In genomic region chr7:138852469-138852868, GRCh38 we compare ENCODE assay signal across 40 cellular contexts. TPM values are rescaled to one million over a fixed set of nuclear protein-coding genes. Genes with fewer than 3 reads are reported as not detected.
"Had no signal": no experiment of that assay in that cellular context is flagged by ENCODE, and none has a peak within 500 bp of the region (broad histone marks: within the 10 kb centered on the region; RNA-seq: fewer than 3 reads in every experiment).

No MANE protein-coding gene starts in this region.

- H3K4me1 Mint-ChIP-seq: activated CD4-positive, alpha-beta T cell treated with anti-CD3 and anti-CD28 coated beads, Interleukin-2, amount 10 ng/mL, durations not matched to agents 7 days and 5 days; activated naive CD4-positive, alpha-beta T cell treated with anti-CD3 and anti-CD28 coated beads, Interleukin-2, amount 10 ng/mL, durations not matched to agents 7 days and 5 days; central memory CD8-positive, alpha-beta T cell; T-helper 17 cell had no signal

- H3K27ac ChIP-seq: ascending aorta, breast epithelium, epithelial cell of prostate, esophagus squamous epithelium, gastroesophageal sphincter had no signal

- H3K27me3 Mint-ChIP-seq: activated naive CD4-positive, alpha-beta T cell treated with anti-CD3 and anti-CD28 coated beads, Interleukin-2, amount 10 ng/mL, durations not matched to agents 7 days and 5 days; activated T-cell treated with anti-CD3 and anti-CD28 coated beads, Interleukin-2, amount 50 U/mL, for 24 hours; brain had no signal

- H3K36me3 ChIP-seq: ascending aorta, breast epithelium, esophagus squamous epithelium had no signal

- H3K9me3 ChIP-seq: ascending aorta, breast epithelium, gastroesophageal sphincter had no signal

- H3K4me3 Mint-ChIP-seq: activated CD4-positive, alpha-beta memory T cell treated with anti-CD3 and anti-CD28 coated beads, Interleukin-2, amount 10 ng/mL, durations not matched to agents 7 days and 5 days; activated CD4-positive, alpha-beta T cell treated with anti-CD3 and anti-CD28 coated beads, Interleukin-2, amount 10 ng/mL, durations not matched to agents 7 days and 5 days; activated naive CD4-positive, alpha-beta T cell treated with anti-CD3 and anti-CD28 coated beads, Interleukin-2, amount 10 ng/mL, durations not matched to agents 7 days and 5 days; activated naive CD8-positive, alpha-beta T cell treated with anti-CD3 and anti-CD28 coated beads, Interleukin-2, amount 10 ng/mL, durations not matched to agents 7 days and 5 days; activated T-cell treated with anti-CD3 and anti-CD28 coated beads, Interleukin-2, amount 50 U/mL, for 24 hours; activated T-cell treated with anti-CD3 and anti-CD28 coated beads, Interleukin-2, amount 50 U/mL, for 72 hours; brain; central memory CD8-positive, alpha-beta T cell; effector memory CD8-positive, alpha-beta T cell; T-helper 17 cell; T-helper 2 cell treated with Interferon-gamma antibody and Interleukin-4, amounts not matched to agents 5 μg/mL and 100 μg/mL, for 36 hours had no signal

- DNase-seq: activated CD4-positive, alpha-beta memory T cell treated with anti-CD3 and anti-CD28 coated beads, Interleukin-2, amount 10 ng/mL, durations not matched to agents 7 days and 5 days; activated CD4-positive, alpha-beta T cell treated with anti-CD3 and anti-CD28 coated beads for 4 hours; activated CD4-positive, alpha-beta T cell treated with anti-CD3 and anti-CD28 coated beads, Interleukin-2, amount 10 ng/mL, durations not matched to agents 7 days and 5 days; activated CD4-positive, alpha-beta T cell treated with anti-CD3 and anti-CD28 coated beads, Interleukin-2, amount 50 U/mL, for 4 hours; activated CD4-positive, CD25-positive, alpha-beta regulatory T cell; activated CD4-positive, CD25-positive, alpha-beta regulatory T cell treated with anti-CD3 and anti-CD28 coated beads, Interleukin-2, amount 50 U/mL, for 72 hours; activated CD8-positive, alpha-beta memory T cell treated with anti-CD3 and anti-CD28 coated beads, Interleukin-2, amount 50 U/mL, for 48 hours; activated gamma-delta T cell; activated naive CD4-positive, alpha-beta T cell; activated naive CD4-positive, alpha-beta T cell treated with anti-CD3 and anti-CD28 coated beads, Interleukin-2, amount 10 ng/mL, durations not matched to agents 7 days and 5 days; activated naive CD8-positive, alpha-beta T cell treated with anti-CD3 and anti-CD28 coated beads, Interleukin-2, amount 10 ng/mL, durations not matched to agents 7 days and 5 days; activated T-cell treated with anti-CD3 and anti-CD28 coated beads for 4 hours; activated T-cell treated with anti-CD3 and anti-CD28 coated beads, Interleukin-2, amount 50 U/mL, for 24 hours; activated T-cell treated with anti-CD3 and anti-CD28 coated beads, Interleukin-2, amount 50 U/mL, for 72 hours; cortex of kidney; dermis blood vessel endothelial cell; effector CD4-positive, alpha-beta T cell; effector memory CD8-positive, alpha-beta T cell; esophagus squamous epithelium; foreskin melanocyte; SW 1271; T-helper 1 cell; T-helper 17 cell; T1000 had no signal

- H3K27me3 ChIP-seq: ascending aorta, breast epithelium, esophagus squamous epithelium, gastroesophageal sphincter had no signal

- ATAC-seq: activated T-cell treated with anti-CD3 and anti-CD28 coated beads, Interleukin-2, amount 50 U/mL, for 72 hours; effector memory CD8-positive, alpha-beta T cell; gastroesophageal sphincter; T-helper 17 cell had no signal

- H3K36me3 Mint-ChIP-seq: activated naive CD4-positive, alpha-beta T cell treated with anti-CD3 and anti-CD28 coated beads, Interleukin-2, amount 10 ng/mL, durations not matched to agents 7 days and 5 days; activated naive CD8-positive, alpha-beta T cell treated with anti-CD3 and anti-CD28 coated beads, Interleukin-2, amount 10 ng/mL, durations not matched to agents 7 days and 5 days had no signal

- H3K4me1 ChIP-seq: ascending aorta, breast epithelium, esophagus squamous epithelium, gastroesophageal sphincter had no signal

- H3K27ac Mint-ChIP-seq: activated CD4-positive, alpha-beta memory T cell treated with anti-CD3 and anti-CD28 coated beads, Interleukin-2, amount 10 ng/mL, durations not matched to agents 7 days and 5 days; activated CD4-positive, alpha-beta T cell treated with anti-CD3 and anti-CD28 coated beads, Interleukin-2, amount 10 ng/mL, durations not matched to agents 7 days and 5 days; activated naive CD4-positive, alpha-beta T cell treated with anti-CD3 and anti-CD28 coated beads, Interleukin-2, amount 10 ng/mL, durations not matched to agents 7 days and 5 days; activated naive CD4-positive, alpha-beta T cell treated with anti-CD3 and anti-CD28 coated beads, Interleukin-2, amount 50 U/mL, for 72 hours; activated naive CD8-positive, alpha-beta T cell treated with anti-CD3 and anti-CD28 coated beads, Interleukin-2, amount 10 ng/mL, durations not matched to agents 7 days and 5 days; activated T-cell treated with anti-CD3 and anti-CD28 coated beads, Interleukin-2, amount 50 U/mL, for 24 hours; activated T-cell treated with anti-CD3 and anti-CD28 coated beads, Interleukin-2, amount 50 U/mL, for 72 hours; effector memory CD8-positive, alpha-beta T cell; T-helper 17 cell; T-helper 2 cell treated with Interferon-gamma antibody and Interleukin-4, amounts not matched to agents 5 μg/mL and 100 μg/mL, for 36 hours had no signal

- FAIRE-seq: endometrium, endothelial cell of umbilical vein had no signal

- H3K4me3 ChIP-seq: ascending aorta, breast epithelium, esophagus squamous epithelium, gastroesophageal sphincter had no signal

RNA-seq across cellular contexts. Expression of gene ATP6V0A4, which starts 54.5 kb away (rescaled TPM):
- total RNA-seq: activated CD4-positive, alpha-beta T cell treated with anti-CD3 and anti-CD28 coated beads, Interleukin-2, amount 10 ng/mL, durations not matched to agents 7 days and 5 days; activated naive CD8-positive, alpha-beta T cell treated with anti-CD3 and anti-CD28 coated beads, Interleukin-2, amount 10 ng/mL, durations not matched to agents 7 days and 5 days; ascending aorta; cardiac septum; dermis blood vessel endothelial cell; fibroblast of lung; glomerular endothelial cell; T-helper 17 cell had no signal
- polyA plus RNA-seq: fibroblast of lung had no signal

RNA-seq across cellular contexts. Expression of gene TMEM213, which starts 54.7 kb away (rescaled TPM):
- total RNA-seq: activated CD4-positive, alpha-beta T cell treated with anti-CD3 and anti-CD28 coated beads, Interleukin-2, amount 10 ng/mL, durations not matched to agents 7 days and 5 days; activated naive CD8-positive, alpha-beta T cell treated with anti-CD3 and anti-CD28 coated beads, Interleukin-2, amount 10 ng/mL, durations not matched to agents 7 days and 5 days; ascending aorta; cardiac septum; cerebellum; dermis blood vessel endothelial cell; endothelial cell of umbilical vein; fibroblast of lung; fibroblast of villous mesenchyme; glomerular endothelial cell; T-helper 17 cell had no signal
- polyA plus RNA-seq: endothelial cell of umbilical vein, esophagus, fibroblast of lung had no signal
